Comparison of ENCODE assay signal across 15 cellular contexts in genomic region chr1:48645883-48646282, GRCh38.
"Had no signal": no experiment of that assay in that cellular context is flagged by ENCODE, and none has a peak within 500 bp of the region (broad histone marks: within the 10 kb centered on the region; RNA-seq: fewer than 3 reads in every experiment).

No MANE protein-coding gene starts in this region.

- H3K4me1 ChIP-seq: adrenal gland, lower lobe of right lung, uterus had no signal

- H3K79me2 ChIP-seq: hepatocyte had no signal

- DNase-seq: activated CD4-positive, alpha-beta T cell treated with anti-CD3 and anti-CD28 coated beads for 4 hours; activated CD8-positive, alpha-beta T cell treated with anti-CD3 and anti-CD28 coated beads for 36 hours; activated naive CD4-positive, alpha-beta T cell treated with anti-CD3 and anti-CD28 coated beads, Interleukin-2, amount 10 ng/mL, durations not matched to agents 7 days and 5 days; central memory CD4-positive, alpha-beta T cell; effector memory CD8-positive, alpha-beta T cell; lower lobe of right lung; posterior cingulate gyrus; stimulated activated CD4-positive, alpha-beta T cell treated with anti-CD3 and anti-CD28 coated beads, Interleukin-4, amount 100 ng/mL, for 4 hours; T-helper 9 cell; uterus had no signal

- H3K9me3 ChIP-seq: adrenal gland, lower lobe of right lung, neutrophil, uterus had no signal

- H3K4me3 ChIP-seq: adrenal gland, hepatocyte, lower lobe of right lung, skin epidermis, uterus had no signal

- H3K27ac ChIP-seq: hepatocyte, lower lobe of right lung, neutrophil, skin epidermis, uterus had no signal

- ATAC-seq: activated CD8-positive, alpha-beta T cell treated with anti-CD3 and anti-CD28 coated beads for 36 hours; activated T-helper 17 cell treated with anti-CD3 and anti-CD28 coated beads, Interleukin-2, amount 50 U/mL, for 72 hours; effector memory CD8-positive, alpha-beta T cell; lower lobe of right lung had no signal

- H3K36me3 ChIP-seq: adrenal gland, lower lobe of right lung, neutrophil, uterus had no signal

- H3K4me2 ChIP-seq: hepatocyte had no signal

- H3K27me3 ChIP-seq: adrenal gland, uterus had no signal

- H2AFZ ChIP-seq: hepatocyte had no signal
